Comparison of ENCODE assay signal across 28 cellular contexts in genomic region chr10:69640196-69640980, GRCh38. TPM values are rescaled to one million over a fixed set of nuclear protein-coding genes. Genes with fewer than 3 reads are reported as not detected.
A peak's percentile ranks its signal among the peaks of the same experiment; 100 is the strongest.
DNase-seq lines count a peak whose midpoint lies in the region; ATAC-seq and TF ChIP-seq lines count a peak whose summit lies in the region.
"Had no signal": no experiment of that assay in that cellular context is flagged by ENCODE, and none has a peak within 500 bp of the region (broad histone marks: within the 10 kb centered on the region; RNA-seq: fewer than 3 reads in every experiment).

No MANE protein-coding gene starts in this region.

- H3K27ac Mint-ChIP-seq in nephron progenitor cell: no peak overlapping the region
- H3K27ac Mint-ChIP-seq: activated B cell treated with CpG ODN at 0.5 μM for 24 hours; activated CD8-positive, alpha-beta T cell treated with anti-CD3 and anti-CD28 coated beads for 36 hours; H9; naive thymus-derived CD8-positive, alpha-beta T cell; stimulated activated memory B cell treated with anti-CD40 and anti-IgM and Interleukin-4, amounts not matched to agents 10 μg/mL and 1 μg/mL and 100 μg/mL, for 72 hours had no signal

- H3K9me3 Mint-ChIP-seq in nephron progenitor cell: peaks cover 3% of the 10 kb centered on the region
- H3K9me3 Mint-ChIP-seq: activated B cell treated with CpG ODN at 0.5 μM for 24 hours; activated CD8-positive, alpha-beta T cell treated with anti-CD3 and anti-CD28 coated beads for 36 hours; H9; naive thymus-derived CD8-positive, alpha-beta T cell had no signal

- H4K20me1 ChIP-seq in BLaER1 treated with 17β-estradiol and CSF1 and Interleukin-3, amounts not matched to agents 10 nM and 100 nM: peaks cover 0 to 7% (median 0%) of the 10 kb centered on the region in 11 experiments; a peak in 2 of 22 replicates

- H3K36me3 Mint-ChIP-seq in nephron progenitor cell (ENCODE audit: low read depth): no peaks in the 10 kb centered on the region
- H3K36me3 Mint-ChIP-seq: naive thymus-derived CD8-positive, alpha-beta T cell; stimulated activated memory B cell treated with anti-CD40 and anti-IgM and Interleukin-4, amounts not matched to agents 10 μg/mL and 1 μg/mL and 100 μg/mL, for 72 hours had no signal

- DNase-seq in RWPE1 (ENCODE audit: low spot score): peak; percentile 65
- DNase-seq in choroid plexus epithelial cell (ENCODE audit: low read depth): peak; percentile 46
- DNase-seq in nephron progenitor cell: no peak
- no peak for DNase-seq in GM03348 (ENCODE audit: low spot score)
- no peak for DNase-seq in activated CD8-positive, alpha-beta memory T cell treated with anti-CD3 and anti-CD28 coated beads for 24 hours
- DNase-seq in heart right ventricle: no peak
- no peak for DNase-seq in NCI-H187 (lab: John Stamatoyannopoulos, UW)
- DNase-seq: ACHN; activated B cell treated with CpG ODN at 0.5 μM for 24 hours; activated CD8-positive, alpha-beta T cell treated with anti-CD3 and anti-CD28 coated beads for 36 hours; activated naive CD4-positive, alpha-beta T cell treated with anti-CD3 and anti-CD28 coated beads, Interleukin-2, amount 50 U/mL, for 16 hours; activated T-cell treated with anti-CD3 and anti-CD28 coated beads, Interleukin-2, amount 50 U/mL, for 1 hour; cortex of kidney; foreskin melanocyte; H9; mesenchymal stem cell; NCI-H1930; NCI-H446; NK-92 treated with Interleukin-12 subunit alpha and Interleukin-12 subunit beta, amount 100 ng/mL, for 24 hours; stimulated activated CD4-positive, alpha-beta T cell treated with anti-CD3 and anti-CD28 coated beads, Interleukin-1b, Interleukin-23, amount 100 ng/mL, for 48 hours; testis had no signal

- peaks cover 23% of the 10 kb centered on the region for H3K27me3 Mint-ChIP-seq in nephron progenitor cell (ENCODE audit: low read depth, poor library complexity)
- H3K27me3 Mint-ChIP-seq: activated CD8-positive, alpha-beta T cell treated with anti-CD3 and anti-CD28 coated beads for 36 hours had no signal

- no peak overlapping the region for H3K4me3 ChIP-seq in BLaER1 treated with 17β-estradiol and CSF1 and Interleukin-3, amounts not matched to agents 10 nM and 100 nM
- H3K4me3 ChIP-seq in choroid plexus epithelial cell (ENCODE audit: low read depth, low read length) (no peak overlapping the region), heart right ventricle (no peak overlapping the region)
- H3K4me3 ChIP-seq: SK-N-MC, testis had no signal

- no peak for ATAC-seq in heart right ventricle
- ATAC-seq: activated CD8-positive, alpha-beta T cell treated with anti-CD3 and anti-CD28 coated beads for 36 hours; naive thymus-derived CD8-positive, alpha-beta T cell; Panc1; stimulated activated memory B cell treated with anti-CD40 and anti-IgM and Interleukin-4, amounts not matched to agents 10 μg/mL and 1 μg/mL and 100 μg/mL, for 72 hours had no signal

- no peaks in the 10 kb centered on the region for H3K9me3 ChIP-seq in BLaER1 treated with 17β-estradiol and CSF1 and Interleukin-3, amounts not matched to agents 10 nM and 100 nM (replicated peaks in 1 of 11)
- no peaks in the 10 kb centered on the region for H3K9me3 ChIP-seq in heart right ventricle
- H3K9me3 ChIP-seq: testis had no signal

- peaks cover 17 to 29% (median 21%) of the 10 kb centered on the region in 10 experiments; a peak in 19 of 20 replicates for H3K4me1 ChIP-seq in BLaER1 treated with 17β-estradiol and CSF1 and Interleukin-3, amounts not matched to agents 10 nM and 100 nM
- H3K4me1 ChIP-seq in heart right ventricle: no peaks in the 10 kb centered on the region
- H3K4me1 ChIP-seq: parathyroid adenoma, testis had no signal

- POLR2A ChIA-PET in RWPE1 (lab: Yijun Ruan, JAX; ENCODE audit: low non-redundant PET): no interaction called here

- no peaks in the 10 kb centered on the region for H3K36me3 ChIP-seq in BLaER1 treated with 17β-estradiol and CSF1 and Interleukin-3, amounts not matched to agents 10 nM and 100 nM
- H3K36me3 ChIP-seq in heart right ventricle: no peaks in the 10 kb centered on the region

- TF ChIP-seq CTCF in RWPE1 (conservative IDR thresholded peaks at IDR 0.05; ENCODE audit: low read depth) (no peak), choroid plexus epithelial cell (conservative IDR thresholded peaks at IDR 0.05; ENCODE audit: low read depth, low read length) (no peak), nephron progenitor cell (IDR thresholded peaks at IDR 0.05) (no peak), heart right ventricle (IDR thresholded peaks at IDR 0.05) (no peak)

- 65 to 73% methylated on average over 9 of the region's 9 CpGs for WGBS in heart right ventricle, 2 donors

- peaks cover 38% of the 10 kb centered on the region for H3K4me1 Mint-ChIP-seq in nephron progenitor cell
- H3K4me1 Mint-ChIP-seq: activated B cell treated with CpG ODN at 0.5 μM for 24 hours; stimulated activated memory B cell treated with anti-CD40 and anti-IgM and Interleukin-4, amounts not matched to agents 10 μg/mL and 1 μg/mL and 100 μg/mL, for 72 hours had no signal

- intact Hi-C loops in heart right ventricle (cut with DNase I): loop anchor here in 5 of 10 donors (2.0 to 10.0 kb wide), 5 partner anchors 124 to 277 kb away; partner anchors contain the start of gene COL13A1 (in 1 of the 5)

- peak overlapping the region; percentile 58 for H3K4me3 Mint-ChIP-seq in nephron progenitor cell
- H3K4me3 Mint-ChIP-seq: activated B cell treated with CpG ODN at 0.5 μM for 24 hours; activated CD8-positive, alpha-beta T cell treated with anti-CD3 and anti-CD28 coated beads for 36 hours; H9; naive thymus-derived CD8-positive, alpha-beta T cell; stimulated activated memory B cell treated with anti-CD40 and anti-IgM and Interleukin-4, amounts not matched to agents 10 μg/mL and 1 μg/mL and 100 μg/mL, for 72 hours had no signal

- H3K27me3 ChIP-seq in BLaER1 treated with 17β-estradiol and CSF1 and Interleukin-3, amounts not matched to agents 10 nM and 100 nM: no peaks in the 10 kb centered on the region
- H3K27me3 ChIP-seq in heart right ventricle: peaks cover 0 to 41% (median 12%) of the 10 kb centered on the region in 7 donors
- H3K27me3 ChIP-seq: testis had no signal

- peak overlapping the region in 1 of 11 experiments; percentile 1; a peak in 2 of 22 replicates for H3K9ac ChIP-seq in BLaER1 treated with 17β-estradiol and CSF1 and Interleukin-3, amounts not matched to agents 10 nM and 100 nM
- H3K9ac ChIP-seq: KMS-11, parathyroid adenoma had no signal

- CTCF ChIA-PET in RWPE1 (lab: Yijun Ruan, JAX): interaction anchor here (0.6 to 7.9 kb wide), 8 partner anchors 69 to 461 kb away, joined by 3 to 121 read pairs (median 4); no protein-coding TSS in a partner anchor

- no peak overlapping the region for H3K27ac ChIP-seq in BLaER1 treated with 17β-estradiol and CSF1 and Interleukin-3, amounts not matched to agents 10 nM and 100 nM
- H3K27ac ChIP-seq in RWPE1 (peak overlapping the region; percentile 82), heart right ventricle (no peak overlapping the region)
- H3K27ac ChIP-seq: KMS-11, parathyroid adenoma, SK-N-MC, testis had no signal

- peak overlapping the region; percentile 13 to 61 (median 41); a peak in 17 of 22 replicates for H3K4me2 ChIP-seq in BLaER1 treated with 17β-estradiol and CSF1 and Interleukin-3, amounts not matched to agents 10 nM and 100 nM
- H3K4me2 ChIP-seq: KMS-11 had no signal

RNA-seq across cellular contexts. Expression of gene FAM241B, which starts 10.3 kb away (rescaled TPM):
- 1 to 10 TPM; 1.4 to 9.0 (median 5.2) TPM for total RNA-seq in heart right ventricle
- polyA plus RNA-seq in heart right ventricle: 1 to 10 TPM; 2.8 to 3.7 TPM

Comparison
In these comparisons a context has a peak if more than half of its experiments do, and no peak if none do; other contexts are left out.
1. DNase-seq: peak in RWPE1 (single experiment) and choroid plexus epithelial cell (single experiment); none in nephron progenitor cell (single experiment), GM03348 (single experiment), activated CD8-positive, alpha-beta memory T cell treated with anti-CD3 and anti-CD28 coated beads for 24 hours (single experiment), heart right ventricle (0 of 2) and NCI-H187 (0 of 2).